ENCODE assay signal across 10 cellular contexts in the genomic region with DNA sequence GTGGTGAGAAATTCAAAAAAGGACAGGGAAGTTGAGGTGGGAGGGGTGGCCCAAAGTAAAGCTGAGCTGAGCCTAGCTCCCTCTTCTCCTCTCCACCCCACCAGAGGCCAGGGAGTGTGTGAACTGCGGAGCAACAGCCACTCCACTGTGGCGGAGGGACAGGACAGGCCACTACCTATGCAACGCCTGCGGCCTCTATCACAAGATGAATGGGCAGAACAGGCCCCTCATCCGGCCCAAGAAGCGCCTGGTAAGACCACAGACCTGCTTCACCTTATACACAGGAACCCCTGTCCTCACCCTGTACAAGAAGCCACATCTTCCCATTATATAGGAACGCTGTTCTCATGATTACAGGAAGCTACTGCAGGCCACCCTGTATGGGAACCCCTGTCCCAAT. TPM values are rescaled to one million over a fixed set of nuclear protein-coding genes. Genes with fewer than 3 reads are reported as not detected.
"Had no signal": no experiment of that assay in that cellular context is flagged by ENCODE, and none has a peak within 500 bp of the region (broad histone marks: within the 10 kb centered on the region; RNA-seq: fewer than 3 reads in every experiment).

No MANE protein-coding gene starts in this region.

- DNase-seq: IMR-90, KBM-7, KG1 had no signal

- FAIRE-seq: HepG2, HTR-8/SVneo had no signal

- H3K9ac ChIP-seq: KMS-11 had no signal

- H3K27ac ChIP-seq: HL-60, KMS-11 had no signal

- H3K4me2 ChIP-seq: KMS-11 had no signal

- ATAC-seq: HepG2 had no signal

RNA-seq across cellular contexts. Expression of gene GATA1, which starts 5.8 kb away (rescaled TPM):
- total RNA-seq: HT-29, HT1080, IMR-90 had no signal
- polyA plus RNA-seq: HepG2, IgD-negative memory B cell, IMR-90 had no signal

RNA-seq across cellular contexts. Expression of gene GLOD5, which starts 30.7 kb away (rescaled TPM):
- total RNA-seq: HT-29, HT1080, IMR-90 had no signal
- polyA plus RNA-seq: IgD-negative memory B cell, IMR-90 had no signal

RNA-seq across cellular contexts. Expression of gene ERAS, which starts 34.1 kb away (rescaled TPM):
- total RNA-seq: HT-29, HT1080, IMR-90 had no signal
- polyA plus RNA-seq: IgD-negative memory B cell, IMR-90 had no signal

RNA-seq across cellular contexts. Expression of gene PCSK1N, which starts 43.2 kb away (rescaled TPM):
- total RNA-seq: HT-29, HT1080, IMR-90 had no signal
